19 cellular contexts compared by ENCODE assay signal in the genomic region with DNA sequence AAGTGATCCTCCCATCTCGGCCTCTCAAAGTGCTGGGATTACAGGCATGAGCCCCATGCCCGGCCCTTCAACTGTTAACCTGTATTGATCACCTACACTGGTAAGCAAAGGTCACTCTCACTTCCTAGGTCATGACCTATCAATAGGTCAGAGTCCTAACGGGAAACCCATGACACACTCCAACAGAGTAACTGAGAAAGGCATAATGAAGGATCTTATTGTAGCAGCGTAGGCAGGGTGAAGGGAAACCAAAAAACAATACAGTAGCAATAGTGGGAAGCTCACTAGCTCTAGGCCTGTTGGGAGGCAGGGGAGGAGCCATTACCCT. TPM values are rescaled to one million over a fixed set of nuclear protein-coding genes. Genes with fewer than 3 reads are reported as not detected.
DNase-seq lines count a peak whose midpoint lies in the region; ATAC-seq and TF ChIP-seq lines count a peak whose summit lies in the region.
"Had no signal": no experiment of that assay in that cellular context is flagged by ENCODE, and none has a peak within 500 bp of the region (broad histone marks: within the 10 kb centered on the region; RNA-seq: fewer than 3 reads in every experiment).

No MANE protein-coding gene starts in this region.

- H3K4me3 ChIP-seq in OCI-LY1 (ENCODE audit: low read depth, low read length, poor library complexity, severe bottlenecking) (no peak overlapping the region), colonic mucosa (no peak overlapping the region), neutrophil (ENCODE audit: low read depth in 1 of 2, low read length in 1 of 2) (no peak overlapping the region)
- H3K4me3 ChIP-seq: A549, Peyer's patch, SJCRH30 had no signal

- H3K9me2 ChIP-seq in OCI-LY1 (ENCODE audit: low read depth, low read length) = no peaks in the 10 kb centered on the region

- POLR2A ChIA-PET in CD4-positive, alpha-beta T cell (lab: Charles Lee) = no interaction called here
- POLR2A ChIA-PET in activated CD4-positive, alpha-beta memory T cell treated with anti-CD3 and anti-CD28 coated beads for 36 hours (lab: Charles Lee) = no interaction called here

- H3K4me1 Mint-ChIP-seq in CD4-positive, alpha-beta T cell (ENCODE audit: low read depth) = peaks cover 58% of the 10 kb centered on the region
- H3K4me1 Mint-ChIP-seq in activated CD4-positive, alpha-beta memory T cell treated with anti-CD3 and anti-CD28 coated beads for 36 hours (ENCODE audit: low read depth) = peaks cover 37% of the 10 kb centered on the region

- CTCF ChIA-PET in CD4-positive, alpha-beta T cell (lab: Charles Lee) = interaction anchor here (0.5 kb wide), 1 partner anchor 109 kb away, joined by 5 read pairs; no protein-coding TSS in a partner anchor
- CTCF ChIA-PET in activated CD4-positive, alpha-beta memory T cell treated with anti-CD3 and anti-CD28 coated beads for 36 hours (lab: Charles Lee) = no interaction called here

- no peaks in the 10 kb centered on the region for H3K9me3 Mint-ChIP-seq in CD4-positive, alpha-beta T cell
- no peaks in the 10 kb centered on the region for H3K9me3 Mint-ChIP-seq in activated CD4-positive, alpha-beta memory T cell treated with anti-CD3 and anti-CD28 coated beads for 36 hours

- H2AFZ ChIP-seq in OCI-LY1 (ENCODE audit: low read length) = no peak overlapping the region

- peak overlapping the region; percentile 71 for H3K27ac Mint-ChIP-seq in CD4-positive, alpha-beta T cell
- no peak overlapping the region for H3K27ac Mint-ChIP-seq in activated CD4-positive, alpha-beta memory T cell treated with anti-CD3 and anti-CD28 coated beads for 36 hours

- no peak for TF ChIP-seq CTCF in CD4-positive, alpha-beta T cell (IDR thresholded peaks at IDR 0.05)
- TF ChIP-seq CTCF in OCI-LY1 (IDR thresholded peaks at IDR 0.05; ENCODE audit: low read length) (no peak), colonic mucosa (IDR thresholded peaks at IDR 0.05) (no peak), neutrophil (IDR thresholded peaks at IDR 0.05) (no peak)

- no peaks in the 10 kb centered on the region for H3K9me3 ChIP-seq in CD4-positive, alpha-beta T cell (ENCODE audit: control insufficient read depth, low read length)
- peaks cover 6% of the 10 kb centered on the region; the same call in 1 of the 2 replicates for H3K9me3 ChIP-seq in OCI-LY1 (ENCODE audit: low read length)
- H3K9me3 ChIP-seq in colonic mucosa = no peaks in the 10 kb centered on the region
- H3K9me3 ChIP-seq in neutrophil = no peaks in the 10 kb centered on the region
- H3K9me3 ChIP-seq: A549, Peyer's patch had no signal

- H3K4me2 ChIP-seq in OCI-LY1 (ENCODE audit: low read length) = no peak overlapping the region
- H3K4me2 ChIP-seq: A549 had no signal

- intact Hi-C loops in CD4-positive, alpha-beta T cell (cut with DNase I, micrococcal nuclease) = no loop called here
- intact Hi-C loops in colonic mucosa (cut with DNase I) = no loop called here
- intact Hi-C loops in activated CD4-positive, alpha-beta memory T cell treated with anti-CD3 and anti-CD28 coated beads for 36 hours (cut with micrococcal nuclease) = no loop called here

- no peak overlapping the region for H3K27ac ChIP-seq in CD4-positive, alpha-beta T cell (ENCODE audit: low read depth, low read length)
- H3K27ac ChIP-seq in OCI-LY1 (ENCODE audit: low read depth, low read length, poor library complexity, severe bottlenecking) (peak overlapping the region; percentile 96), colonic mucosa (no peak overlapping the region), neutrophil (peak overlapping the region; percentile 88)
- H3K27ac ChIP-seq: A549, Peyer's patch, SJCRH30 had no signal

- H3K36me3 ChIP-seq in OCI-LY1 (ENCODE audit: insufficient read depth, low read length) = 0 out of 2 replicates have a peak, but pooled peaks cover 3% of the 10 kb centered on the region
- H3K36me3 ChIP-seq in colonic mucosa = no peaks in the 10 kb centered on the region
- no peaks in the 10 kb centered on the region for H3K36me3 ChIP-seq in neutrophil
- H3K36me3 ChIP-seq: Peyer's patch, SJCRH30 had no signal

- H3K27me3 Mint-ChIP-seq in CD4-positive, alpha-beta T cell = no peaks in the 10 kb centered on the region
- no peaks in the 10 kb centered on the region for H3K27me3 Mint-ChIP-seq in activated CD4-positive, alpha-beta memory T cell treated with anti-CD3 and anti-CD28 coated beads for 36 hours

- peaks cover 95% of the 10 kb centered on the region for H3K4me1 ChIP-seq in OCI-LY1 (ENCODE audit: insufficient read depth, low read length, severe bottlenecking)
- H3K4me1 ChIP-seq in colonic mucosa = no peaks in the 10 kb centered on the region
- H3K4me1 ChIP-seq in neutrophil (ENCODE audit: control insufficient read depth in 1 of 2, insufficient read depth in 1 of 2, low read depth in 1 of 2, low read length in 1 of 2) = peaks cover 55% of the 10 kb centered on the region in 2 experiments
- H3K4me1 ChIP-seq: A549 had no signal

- H3K36me3 Mint-ChIP-seq in CD4-positive, alpha-beta T cell (ENCODE audit: low read depth) = no peaks in the 10 kb centered on the region
- H3K36me3 Mint-ChIP-seq in activated CD4-positive, alpha-beta memory T cell treated with anti-CD3 and anti-CD28 coated beads for 36 hours = no peaks in the 10 kb centered on the region

- no peak overlapping the region for H3K4me3 Mint-ChIP-seq in CD4-positive, alpha-beta T cell
- no peak overlapping the region for H3K4me3 Mint-ChIP-seq in activated CD4-positive, alpha-beta memory T cell treated with anti-CD3 and anti-CD28 coated beads for 36 hours

- peaks cover 10% of the 10 kb centered on the region for H3F3A ChIP-seq in OCI-LY1 (ENCODE audit: insufficient read depth, low read length)

- H3K9ac ChIP-seq in OCI-LY1 (ENCODE audit: low read length) (no peak overlapping the region), colonic mucosa (ENCODE audit: low read depth in 2 of 2, low read length in 2 of 2) (no peak overlapping the region)

- H3K79me2 ChIP-seq in OCI-LY1 (ENCODE audit: insufficient read depth, low read length) = no peaks in the 10 kb centered on the region

- H3K27me3 ChIP-seq in CD4-positive, alpha-beta T cell (ENCODE audit: control insufficient read depth, insufficient read depth, low read length) = no peaks in the 10 kb centered on the region
- no peaks in the 10 kb centered on the region for H3K27me3 ChIP-seq in OCI-LY1 (ENCODE audit: insufficient read depth, low read length)
- no peaks in the 10 kb centered on the region for H3K27me3 ChIP-seq in colonic mucosa
- no peaks in the 10 kb centered on the region for H3K27me3 ChIP-seq in neutrophil
- H3K27me3 ChIP-seq: Peyer's patch, SJCRH30 had no signal

- no peaks in the 10 kb centered on the region for H4K20me1 ChIP-seq in OCI-LY1 (ENCODE audit: insufficient read depth, low read length)

- no peak for ATAC-seq in CD4-positive, alpha-beta T cell (ENCODE audit: poor library complexity)
- ATAC-seq: A549 had no signal

- no peak for DNase-seq in CD4-positive, alpha-beta T cell
- peak; percentile 7 for DNase-seq in colonic mucosa
- DNase-seq in amniotic stem cell (lab: John Stamatoyannopoulos, UW) = no peak
- no peak for DNase-seq in RPMI8226
- DNase-seq in stimulated activated CD4-positive, alpha-beta T cell treated with anti-CD3 and anti-CD28 coated beads, Interleukin-4, amount 100 ng/mL, for 4 hours = no peak
- no peak for DNase-seq in activated CD4-positive, alpha-beta memory T cell treated with anti-CD3 and anti-CD28 coated beads for 36 hours
- DNase-seq: DMS79, H7, NCI-H1092 treated with DMSO at 0.1 percent for 48 hours, NCI-H1436 treated with DMSO at 0.1 percent for 48 hours, NCI-H2029, NCI-H226, NCI-H510A treated with DMSO at 0.1 percent for 48 hours, NCI-H748 treated with DMSO at 0.1 percent for 48 hours, Peyer's patch, SJCRH30 had no signal

RNA-seq across cellular contexts. Expression of a gene that starts 19.5 kb away (rescaled TPM):
- total RNA-seq in CD4-positive, alpha-beta T cell = 10 to 100 TPM; 20.4 to 26.8 TPM
- 10 to 100 TPM; 32.3 to 62.2 TPM for total RNA-seq in colonic mucosa
- total RNA-seq in activated CD4-positive, alpha-beta memory T cell treated with anti-CD3 and anti-CD28 coated beads for 36 hours = 10 to 100 TPM; 28.0 to 32.0 TPM

RNA-seq across cellular contexts. Expression of a gene that starts 39.1 kb away (rescaled TPM):
- total RNA-seq in CD4-positive, alpha-beta T cell = 1 to 10 TPM; 7.2 to 9.2 TPM
- total RNA-seq in colonic mucosa = 10 to 100 TPM; 48.0 to 86.3 TPM
- total RNA-seq in activated CD4-positive, alpha-beta memory T cell treated with anti-CD3 and anti-CD28 coated beads for 36 hours = 10 to 100 TPM; 31.3 to 32.5 TPM

Comparison
In these comparisons a context has a peak if more than half of its experiments do, and no peak if none do; other contexts are left out.
1. H3K27ac ChIP-seq: peak in OCI-LY1 (single experiment) and neutrophil (single experiment); none in CD4-positive, alpha-beta T cell (single experiment) and colonic mucosa (single experiment).